Comparison of ENCODE assay signal across 8 cellular contexts in the genomic region with DNA sequence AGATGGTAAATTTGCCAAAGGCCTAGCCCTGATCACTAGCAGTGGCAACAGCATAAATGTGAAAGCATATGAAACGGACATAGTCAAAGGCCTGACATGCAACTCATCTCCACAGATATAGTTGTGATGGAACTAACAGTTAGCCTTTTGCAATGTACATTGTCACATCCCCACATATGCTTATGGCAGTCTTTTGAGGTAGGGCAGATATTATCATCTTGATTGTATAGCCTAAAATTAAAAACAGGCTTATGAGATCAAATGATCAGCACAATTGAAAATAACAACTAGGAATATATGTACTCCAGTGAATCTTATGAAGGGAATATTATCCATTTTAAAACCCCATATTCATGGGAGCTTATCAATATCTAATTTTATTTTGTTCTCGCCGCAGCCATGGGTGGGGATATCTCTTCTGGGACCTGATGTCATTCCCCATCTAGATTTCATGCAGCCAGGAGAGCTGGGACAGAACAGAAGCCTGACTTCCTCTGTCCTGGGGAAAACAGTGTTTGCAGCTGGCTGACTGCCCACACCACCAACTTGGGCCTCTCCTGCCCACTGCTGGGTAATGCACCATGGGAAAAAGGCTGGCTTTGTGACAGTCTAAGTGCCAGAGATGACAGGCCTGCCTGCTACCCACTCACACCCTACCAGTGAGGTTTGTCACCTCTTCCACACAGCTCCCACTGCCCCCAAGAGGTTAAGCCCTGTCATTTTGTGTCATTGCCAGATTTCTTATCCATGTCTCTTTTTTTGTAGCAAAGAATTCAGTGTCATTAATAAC.
DNase-seq lines count a peak whose midpoint lies in the region; ATAC-seq and TF ChIP-seq lines count a peak whose summit lies in the region.
"Had no signal": no experiment of that assay in that cellular context is flagged by ENCODE, and none has a peak within 500 bp of the region (broad histone marks: within the 10 kb centered on the region; RNA-seq: fewer than 3 reads in every experiment).

No MANE protein-coding gene starts in this region.

- no peak overlapping the region for H3K4me2 ChIP-seq in smooth muscle cell

- no peak overlapping the region for H2AFZ ChIP-seq in smooth muscle cell (ENCODE audit: low read depth)

- no peak overlapping the region for H3K9ac ChIP-seq in smooth muscle cell (ENCODE audit: low read depth)

- H3F3A ChIP-seq in smooth muscle cell (ENCODE audit: low read depth) = no peaks in the 10 kb centered on the region

- 72% methylated on average over 3 of the region's 3 CpGs for WGBS in smooth muscle cell (ENCODE audit: low lambda C conversion rate)

- H3K4me3 ChIP-seq in epithelial cell of proximal tubule (ENCODE audit: low read depth, low read length) = no peak overlapping the region
- H3K4me3 ChIP-seq in retinal pigment epithelial cell (ENCODE audit: low read length) = no peak overlapping the region
- H3K4me3 ChIP-seq in smooth muscle cell = no peak overlapping the region
- H3K4me3 ChIP-seq: suprapubic skin had no signal

- ATAC-seq in GM18907 (IDR thresholded peaks at IDR 0.05; ENCODE audit: unreplicated experiment) = no peak

- peak; percentile 19 for TF ChIP-seq CTCF in epithelial cell of proximal tubule (conservative IDR thresholded peaks at IDR 0.05; ENCODE audit: low read depth, low read length)
- peak; percentile 11 for TF ChIP-seq CTCF in retinal pigment epithelial cell (conservative IDR thresholded peaks at IDR 0.05; ENCODE audit: low read depth, low read length)
- no peak for TF ChIP-seq CTCF in smooth muscle cell (IDR thresholded peaks at IDR 0.05; ENCODE audit: borderline replicate concordance, insufficient read depth, poor library complexity, severe bottlenecking)

- H4K20me1 ChIP-seq in smooth muscle cell (ENCODE audit: low read depth) = no peaks in the 10 kb centered on the region

- H3K27me3 ChIP-seq in smooth muscle cell (ENCODE audit: low read depth) = no peaks in the 10 kb centered on the region
- H3K27me3 ChIP-seq: suprapubic skin had no signal

- in situ Hi-C loops in G401 (cut with HindIII; ENCODE audit: low sequenced_read_pairs) = no loop called here

- no peaks in the 10 kb centered on the region for H3K36me3 ChIP-seq in smooth muscle cell (ENCODE audit: low read depth)
- H3K36me3 ChIP-seq: suprapubic skin had no signal

- H3K27ac ChIP-seq in smooth muscle cell (ENCODE audit: low read depth) = no peak overlapping the region
- H3K27ac ChIP-seq: suprapubic skin had no signal

- DNase-seq in G401 (ENCODE audit: low spot score) (peak; percentile 66), NCI-H69 (lab: John Stamatoyannopoulos, UW) (peak; percentile 47), epithelial cell of proximal tubule (ENCODE audit: low read depth) (no peak), retinal pigment epithelial cell (ENCODE audit: low read depth) (no peak), smooth muscle cell (lab: John Stamatoyannopoulos, UW; ENCODE audit: unreplicated experiment) (no peak), NCI-H1092 treated with DMSO at 0.1 percent for 48 hours (lab: John Stamatoyannopoulos, UW) (no peak)

- no peaks in the 10 kb centered on the region for H3K9me3 ChIP-seq in smooth muscle cell (replicated peaks; ENCODE audit: low read depth)
- H3K9me3 ChIP-seq: suprapubic skin had no signal

- H3K4me1 ChIP-seq in smooth muscle cell (ENCODE audit: low read depth) = peaks cover 6% of the 10 kb centered on the region

- no peaks in the 10 kb centered on the region for H3K79me2 ChIP-seq in smooth muscle cell (ENCODE audit: low read depth)

Comparison
In these comparisons a context has a peak if more than half of its experiments do, and no peak if none do; other contexts are left out.
1. DNase-seq: peak in G401 (single experiment) and NCI-H69 (single experiment); none in epithelial cell of proximal tubule (single experiment), retinal pigment epithelial cell (single experiment), smooth muscle cell (single experiment) and NCI-H1092 treated with DMSO at 0.1 percent for 48 hours (single experiment).